8 cellular contexts compared by ENCODE assay signal in genomic region chr5:38467353-38468040, GRCh38.
DNase-seq lines count a peak whose midpoint lies in the region; ATAC-seq and TF ChIP-seq lines count a peak whose summit lies in the region.
"Had no signal": no experiment of that assay in that cellular context is flagged by ENCODE, and none has a peak within 500 bp of the region (broad histone marks: within the 10 kb centered on the region; RNA-seq: fewer than 3 reads in every experiment).

No MANE protein-coding gene starts in this region.

- peaks cover 25% of the 10 kb centered on the region for H3K4me1 Mint-ChIP-seq in neural progenitor cell

- H3K4me3 ChIP-seq in adipocyte (ENCODE audit: low read length), result peak overlapping the region; percentile 63
- H3K4me3 ChIP-seq in neural progenitor cell, result no peak overlapping the region
- peak overlapping the region in 1 of 2 donors; percentile 2 for H3K4me3 ChIP-seq in uterus
- no peak overlapping the region for H3K4me3 ChIP-seq in Karpas-422 (ENCODE audit: low read length)

- H3K9me3 Mint-ChIP-seq in neural progenitor cell, result peaks cover 2% of the 10 kb centered on the region

- H3K27me3 ChIP-seq in adipocyte (replicated peaks; ENCODE audit: control insufficient read depth, insufficient read depth, low read length), result no peaks in the 10 kb centered on the region
- H3K27me3 ChIP-seq in neural progenitor cell, result no peaks in the 10 kb centered on the region
- no peaks in the 10 kb centered on the region for H3K27me3 ChIP-seq in uterus
- no peaks in the 10 kb centered on the region for H3K27me3 ChIP-seq in Karpas-422 (ENCODE audit: low read length)

- TF ChIP-seq CTCF in neural progenitor cell (IDR thresholded peaks at IDR 0.05) (no peak), uterus (IDR thresholded peaks at IDR 0.05) (no peak)

- H3K36me3 ChIP-seq in adipocyte (ENCODE audit: control insufficient read depth, insufficient read depth, low read length, severe bottlenecking) (no peaks in the 10 kb centered on the region), neural progenitor cell (no peaks in the 10 kb centered on the region), uterus (no peaks in the 10 kb centered on the region), Karpas-422 (ENCODE audit: insufficient read depth, low read length) (no peaks in the 10 kb centered on the region)

- no peak for ATAC-seq in GM21529 (IDR thresholded peaks at IDR 0.05; ENCODE audit: unreplicated experiment)
- no peak for ATAC-seq in HG02885 (IDR thresholded peaks at IDR 0.05; ENCODE audit: poor library complexity, unreplicated experiment)

- H3K9me3 ChIP-seq in adipocyte (ENCODE audit: control insufficient read depth, low read length) (no peaks in the 10 kb centered on the region), neural progenitor cell (ENCODE audit: low read depth) (no peaks in the 10 kb centered on the region), uterus (no peaks in the 10 kb centered on the region), Karpas-422 (ENCODE audit: low read length) (no peaks in the 10 kb centered on the region)

- H3K9me2 ChIP-seq in Karpas-422 (replicated peaks; ENCODE audit: insufficient read depth, low read length), result no peaks in the 10 kb centered on the region

- no peaks in the 10 kb centered on the region for H3F3A ChIP-seq in neural progenitor cell (ENCODE audit: low read depth)

- H3K4me3 Mint-ChIP-seq in neural progenitor cell, result no peak overlapping the region

- no peak for TF ChIP-seq POLR2A in uterus (IDR thresholded peaks at IDR 0.05)

- H3K4me1 ChIP-seq in adipocyte (ENCODE audit: control insufficient read depth, insufficient read depth, low read length) (peaks cover 74% of the 10 kb centered on the region), neural progenitor cell (peaks cover 7% of the 10 kb centered on the region), uterus (peaks cover 12 to 30% of the 10 kb centered on the region in 2 donors), Karpas-422 (ENCODE audit: low read length) (peaks cover 5% of the 10 kb centered on the region; the same call in 1 of the 2 replicates)

- H3K9ac ChIP-seq in adipocyte (ENCODE audit: low read length) (peak overlapping the region; percentile 87), neural progenitor cell (no peak overlapping the region), Karpas-422 (ENCODE audit: low read length) (no peak overlapping the region)

- H3K79me2 ChIP-seq in neural progenitor cell (ENCODE audit: low read depth) (no peaks in the 10 kb centered on the region), Karpas-422 (ENCODE audit: low read length) (no peaks in the 10 kb centered on the region)

- H3K27ac ChIP-seq in neural progenitor cell (no peak overlapping the region), uterus (peak overlapping the region; percentile 92 to 93), Karpas-422 (ENCODE audit: low read length) (no peak overlapping the region)

- H4K20me1 ChIP-seq in neural progenitor cell (ENCODE audit: low read depth), result no peaks in the 10 kb centered on the region
- peaks cover 5% of the 10 kb centered on the region; the same call in 1 of the 2 replicates for H4K20me1 ChIP-seq in Karpas-422 (ENCODE audit: insufficient read depth, low read depth, low read length)

- H3K27ac Mint-ChIP-seq in neural progenitor cell, result peak overlapping the region; percentile 74

- intact Hi-C loops in uterus (cut with DNase I; ENCODE audit: low total_unique reads), result no loop called here

- peaks cover 7% of the 10 kb centered on the region for H3K27me3 Mint-ChIP-seq in neural progenitor cell (ENCODE audit: insufficient read depth, low read depth)

- H3K36me3 Mint-ChIP-seq in neural progenitor cell, result no peaks in the 10 kb centered on the region

- peak; percentile 50 for DNase-seq in adipocyte (ENCODE audit: low read depth)
- DNase-seq in glomerular visceral epithelial cell (ENCODE audit: extremely low spot score), result peak; percentile 47
- DNase-seq in neural progenitor cell (ENCODE audit: low spot score), result peak; percentile 17
- peak; percentile 81 to 82 for DNase-seq in uterus
- no peak for DNase-seq in Karpas-422
- DNase-seq: activated effector memory CD4-positive, alpha-beta T cell treated with Interleukin-2 at 50 U/mL for 16 hours had no signal

- peak overlapping the region; percentile 5 for H3K4me2 ChIP-seq in neural progenitor cell
- no peak overlapping the region for H3K4me2 ChIP-seq in Karpas-422 (ENCODE audit: low read depth, low read length, poor library complexity, severe bottlenecking)

- H2AFZ ChIP-seq in neural progenitor cell (replicated peaks), result peak overlapping the region; percentile 91
- no peak overlapping the region for H2AFZ ChIP-seq in Karpas-422 (ENCODE audit: low read length)

Comparison
In these comparisons a context has a peak if more than half of its experiments do, and no peak if none do; other contexts are left out.
1. H3K27ac ChIP-seq: peak in uterus (2 of 2); none in neural progenitor cell (single experiment) and Karpas-422 (single experiment).